Comparison of ENCODE assay signal across 9 cellular contexts in the genomic region with DNA sequence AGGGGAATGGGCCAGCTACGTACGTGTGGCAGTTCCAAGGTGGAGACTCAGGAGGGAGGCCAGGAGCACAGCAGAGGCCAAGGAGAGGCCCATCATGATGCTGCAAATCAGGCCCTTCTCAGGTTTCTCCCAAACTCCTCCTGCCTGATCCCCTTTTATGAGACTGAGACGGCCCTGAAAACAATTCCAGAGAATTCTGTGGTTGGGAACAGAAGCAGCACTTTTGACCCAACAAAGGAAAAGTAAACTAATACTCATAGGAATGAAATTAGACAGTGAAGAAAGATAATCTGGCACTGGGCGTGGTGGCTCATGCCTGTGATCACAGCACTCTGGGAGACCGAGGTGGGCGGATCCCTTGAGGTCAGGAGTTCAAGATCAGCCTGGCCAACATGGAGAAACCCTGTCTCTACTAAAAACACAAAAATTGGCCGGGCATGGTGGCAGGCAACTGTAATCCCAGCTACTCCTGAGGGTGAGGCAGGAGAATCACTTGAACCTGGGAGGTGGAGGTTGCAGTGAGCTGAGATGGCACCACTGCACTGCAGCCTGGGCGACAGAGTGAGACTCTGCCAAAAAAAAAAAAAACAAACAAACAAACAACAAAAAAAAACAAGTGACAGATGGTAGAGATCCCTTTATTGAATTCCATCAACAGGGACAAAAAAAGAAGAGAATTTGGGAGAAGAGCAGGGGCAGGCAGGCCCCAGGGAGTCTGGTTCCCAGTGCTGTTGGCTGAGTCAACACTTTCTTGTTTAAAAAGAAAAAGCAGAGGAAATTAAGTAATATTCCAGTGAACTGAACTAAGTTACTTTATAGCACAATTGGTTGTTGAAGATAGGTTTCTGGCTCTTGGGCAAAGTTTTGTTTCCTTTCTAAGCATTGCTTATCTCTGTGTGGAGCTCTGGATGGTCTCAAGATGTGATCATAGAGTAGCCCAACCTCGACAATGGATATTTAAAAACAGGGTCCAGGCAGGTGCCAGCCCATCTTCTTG. TPM values are rescaled to one million over a fixed set of nuclear protein-coding genes. Genes with fewer than 3 reads are reported as not detected.
DNase-seq lines count a peak whose midpoint lies in the region; ATAC-seq and TF ChIP-seq lines count a peak whose summit lies in the region.
"Had no signal": no experiment of that assay in that cellular context is flagged by ENCODE, and none has a peak within 500 bp of the region (broad histone marks: within the 10 kb centered on the region; RNA-seq: fewer than 3 reads in every experiment).

A gene with protein sequence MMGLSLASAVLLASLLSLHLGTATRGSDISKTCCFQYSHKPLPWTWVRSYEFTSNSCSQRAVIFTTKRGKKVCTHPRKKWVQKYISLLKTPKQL (minus strand): TSS at position 131 of the 997 bp plus-strand sequence. CDS start 35 bp downstream, at position 96.

- H3K4me3 ChIP-seq in tibial artery (no peak within 1 kb of the TSS), H7 (ENCODE audit: insufficient read depth, low read depth, low read length) (no peak within 1 kb of the TSS)

- intact Hi-C loops in tibial artery (cut with DNase I; ENCODE audit: low total_unique reads) = no loop called here

- peak within 1 kb of the TSS; percentile 85 for H3K27ac Mint-ChIP-seq in HFFc6
- H3K27ac Mint-ChIP-seq: memory B cell had no signal

- H3K27ac ChIP-seq in tibial artery = no peak within 1 kb of the TSS

- DNase-seq in HFFc6 (peak; percentile 91), astrocyte of the hippocampus (ENCODE audit: low read depth, low spot score) (peak; percentile 82), kidney glomerular epithelial cell (lab: John Stamatoyannopoulos, UW) (peak; percentile 13), tibial artery (peak; percentile 82 to 83), H7 (no peak), NCI-H2029 treated with DMSO at 0.1 percent for 48 hours (lab: John Stamatoyannopoulos, UW) (no peak)

- H3K36me3 Mint-ChIP-seq in HFFc6 (ENCODE audit: low read depth) = no peaks in the 10 kb centered on the region
- H3K36me3 Mint-ChIP-seq: memory B cell had no signal

- H3K4me1 Mint-ChIP-seq in HFFc6 (ENCODE audit: low read depth) = peaks cover 34% of the 10 kb centered on the region

- no peak for ATAC-seq in HG02759 (IDR thresholded peaks at IDR 0.05; ENCODE audit: unreplicated experiment)

- H3K27me3 Mint-ChIP-seq in HFFc6 (ENCODE audit: insufficient read depth) = peaks cover 1% of the 10 kb centered on the region; the same call in 1 of the 2 replicates

- no peaks in the 10 kb centered on the region for H3K9me3 ChIP-seq in tibial artery

- H3K4me3 Mint-ChIP-seq in HFFc6 = peak within 1 kb of the TSS; percentile 57
- H3K4me3 Mint-ChIP-seq: memory B cell had no signal

- H3K36me3 ChIP-seq in tibial artery (no peaks in the 10 kb centered on the region), H7 (replicated peaks; ENCODE audit: control insufficient read depth, insufficient read depth, low read length) (no peaks in the 10 kb centered on the region)

- H3K4me1 ChIP-seq in tibial artery = peaks cover 0 to 5% (median 0%) of the 10 kb centered on the region in 4 donors

- peaks cover 0 to 4% of the 10 kb centered on the region in 2 donors for H3K27me3 ChIP-seq in tibial artery
- H3K27me3 ChIP-seq in H7 (ENCODE audit: control insufficient read depth, insufficient read depth, low read length) = no peaks in the 10 kb centered on the region

- no peaks in the 10 kb centered on the region for H3K9me3 Mint-ChIP-seq in HFFc6

- TF ChIP-seq CTCF in HFFc6 (IDR thresholded peaks at IDR 0.05) = no peak
- no peak for TF ChIP-seq CTCF in tibial artery (IDR thresholded peaks at IDR 0.05)

RNA-seq across cellular contexts. Expression of the gene that starts here (rescaled TPM):
- total RNA-seq in HFFc6 (2021; fragmentation: NEBNext Ultra II Directional; extraction: Animal tissue kit (Norgen Biotek cat#: 25700)) = 1 to 10 TPM; 2.9 to 6.3 (median 4.4) TPM
- 2.6 and 2.9 TPM in 2 replicates for total RNA-seq in H7 (2014; rRNA removed; shearing (Covaris generic))
- total RNA-seq: cerebellum had no signal

Comparison
In these comparisons a context has a peak if more than half of its experiments do, and no peak if none do; other contexts are left out.
1. DNase-seq: peak in HFFc6 (single experiment), astrocyte of the hippocampus (single experiment), kidney glomerular epithelial cell (single experiment) and tibial artery (2 of 2); none in H7 (single experiment) and NCI-H2029 treated with DMSO at 0.1 percent for 48 hours (single experiment).